Comparison of ENCODE assay signal across 1 cellular context in genomic region chr16:57536306-57537193, GRCh38.
TF ChIP-seq lines count a peak whose summit lies in the region.

Gene CCDC102A, minus strand, starts transcription at chr16:57536571. Its CDS starts 7,394 bp downstream, at chr16:57529177.

TF ChIP-seq in HepG2, 621 proteins besides CTCF, POLR2A, EP300 and RAD21 (continued from another document and continues in another):
- TF ChIP-seq ZBTB20 (CRISPR knock-in tag; IDR thresholded peaks at IDR 0.05; ENCODE audit: borderline replicate concordance, low read depth) (no peak), HNRNPH1 (optimal IDR thresholded peaks at IDR 0.05; ENCODE audit: low read depth, low read length) (no peak), ZNF382 (CRISPR knock-in tag; IDR thresholded peaks at IDR 0.05; ENCODE audit: borderline replicate concordance) (no peak), HINFP (CRISPR knock-in tag; IDR thresholded peaks at IDR 0.05; ENCODE audit: low read depth) (no peak), ZUFSP (CRISPR knock-in tag; IDR thresholded peaks at IDR 0.05; ENCODE audit: borderline replicate concordance) (no peak), ZNF512B (CRISPR knock-in tag; IDR thresholded peaks at IDR 0.05; ENCODE audit: borderline replicate concordance) (no peak), ESRRA (CRISPR knock-in tag; IDR thresholded peaks at IDR 0.05; ENCODE audit: low read depth) (0 out of 2 replicates have a peak, but pooled peaks have one; percentile 21), RNF219 (CRISPR knock-in tag; IDR thresholded peaks at IDR 0.05) (no peak), RARA (CRISPR knock-in tag; IDR thresholded peaks at IDR 0.05) (no peak), XRCC5 (optimal IDR thresholded peaks at IDR 0.05; ENCODE audit: low read length) (peak; percentile 17), ZNF543 (CRISPR knock-in tag; IDR thresholded peaks at IDR 0.05) (no peak), EHMT2 (IDR thresholded peaks at IDR 0.05; ENCODE audit: borderline replicate concordance, low read depth, low read length) (no peak), PCBP1 (IDR thresholded peaks at IDR 0.05; ENCODE audit: borderline replicate concordance, low read depth, low read length) (no peak), CREM (IDR thresholded peaks at IDR 0.05) (no peak), CREM (CRISPR knock-in tag; IDR thresholded peaks at IDR 0.05) (no peak), ZNF430 (CRISPR knock-in tag; IDR thresholded peaks at IDR 0.05) (0 out of 2 replicates have a peak, but pooled peaks have one; percentile 56), ZNF441 (CRISPR knock-in tag; IDR thresholded peaks at IDR 0.05; ENCODE audit: borderline replicate concordance) (no peak; the same call in 1 of the 2 replicates), ZNF768 (CRISPR knock-in tag; IDR thresholded peaks at IDR 0.05) (no peak; the same call in 1 of the 2 replicates), ZNF235 (CRISPR knock-in tag; IDR thresholded peaks at IDR 0.05; ENCODE audit: borderline replicate concordance) (0 out of 2 replicates have a peak, but pooled peaks have one; percentile 24), PATZ1 (CRISPR knock-in tag; IDR thresholded peaks at IDR 0.05) (peak; percentile 81), ZNF256 (CRISPR knock-in tag; conservative IDR thresholded peaks at IDR 0.05) (no peak), FOXO1 (CRISPR knock-in tag; IDR thresholded peaks at IDR 0.05) (peak; percentile 50; the same call in 1 of the 2 replicates), PAF1 (CRISPR knock-in tag; IDR thresholded peaks at IDR 0.05) (no peak), ZC3H13 (CRISPR knock-in tag; IDR thresholded peaks at IDR 0.05) (no peak), ZNF615 (CRISPR knock-in tag; IDR thresholded peaks at IDR 0.05; ENCODE audit: borderline replicate concordance) (no peak), ZNF557 (CRISPR knock-in tag; IDR thresholded peaks at IDR 0.05) (no peak), MTF2 (CRISPR knock-in tag; IDR thresholded peaks at IDR 0.05; ENCODE audit: borderline replicate concordance) (peak; percentile 63; the same call in 1 of the 2 replicates), PRDM15 (CRISPR knock-in tag; IDR thresholded peaks at IDR 0.05) (no peak), CREB3 (CRISPR knock-in tag; IDR thresholded peaks at IDR 0.05) (peak; percentile 73; the same call in 1 of the 2 replicates), PRPF4 (IDR thresholded peaks at IDR 0.05; ENCODE audit: low read depth, low read length, poor library complexity, severe bottlenecking) (no peak), ZNF678 (CRISPR knock-in tag; IDR thresholded peaks at IDR 0.05) (0 out of 2 replicates have a peak, but pooled peaks have one; percentile 43), ZNF891 (CRISPR knock-in tag; IDR thresholded peaks at IDR 0.05) (peak; percentile 63; the same call in 1 of the 2 replicates), KAT2B (IDR thresholded peaks at IDR 0.05; ENCODE audit: borderline replicate concordance, low read depth, low read length) (no peak), ZNF710 (CRISPR knock-in tag; IDR thresholded peaks at IDR 0.05; ENCODE audit: borderline replicate concordance) (no peak; the same call in 1 of the 2 replicates), ZNF766 (CRISPR knock-in tag; IDR thresholded peaks at IDR 0.05; ENCODE audit: borderline replicate concordance) (no peak), GABPB1 (CRISPR knock-in tag; IDR thresholded peaks at IDR 0.05) (no peak), SRY (CRISPR knock-in tag; IDR thresholded peaks at IDR 0.05) (no peak), SMAD1 (CRISPR knock-in tag; IDR thresholded peaks at IDR 0.05; ENCODE audit: borderline replicate concordance, low read depth) (no peak), ZZZ3 (CRISPR knock-in tag; IDR thresholded peaks at IDR 0.05; ENCODE audit: borderline replicate concordance) (no peak), NAIF1 (CRISPR knock-in tag; IDR thresholded peaks at IDR 0.05; ENCODE audit: borderline replicate concordance) (peak; percentile 13; the same call in 1 of the 2 replicates), ZNF138 (CRISPR knock-in tag; IDR thresholded peaks at IDR 0.05; ENCODE audit: low read depth) (no peak; the same call in 1 of the 2 replicates), ZFP36L2 (CRISPR knock-in tag; IDR thresholded peaks at IDR 0.05) (no peak), ETV6 (CRISPR knock-in tag; conservative IDR thresholded peaks at IDR 0.05) (no peak), ZNF121 (CRISPR knock-in tag; IDR thresholded peaks at IDR 0.05) (no peak), ZSCAN5A (CRISPR knock-in tag; IDR thresholded peaks at IDR 0.05; ENCODE audit: borderline replicate concordance) (0 out of 2 replicates have a peak, but pooled peaks have one; percentile 39), ATAD3A (CRISPR knock-in tag; IDR thresholded peaks at IDR 0.05) (no peak)
